ENCODE assay signal across 3 cellular contexts in genomic region chr6:25541228-25541627, GRCh38.
"Had no signal": no experiment of that assay in that cellular context is flagged by ENCODE, and none has a peak within 500 bp of the region (broad histone marks: within the 10 kb centered on the region; RNA-seq: fewer than 3 reads in every experiment).

No MANE protein-coding gene starts in this region.

- H3K4me3 ChIP-seq: GM12878 had no signal

- ATAC-seq: GM12878 had no signal

- DNase-seq: GDM1, GF-D8 had no signal
